In genomic region chr11:47715082-47715669, GRCh38 we compare ENCODE assay signal across 1 cellular context.
TF ChIP-seq lines count a peak whose summit lies in the region.

TSS of gene AGBL2 (minus strand) at chr11:47715369. CDS start at chr11:47714650, 719 bp downstream.

TF ChIP-seq in K562, 482 proteins besides CTCF, POLR2A, EP300 and RAD21 (continued from another document and continues in another):
- TF ChIP-seq HMBOX1 (IDR thresholded peaks at IDR 0.05): no peak
- no peak for TF ChIP-seq HDGF (IDR thresholded peaks at IDR 0.05)
- TF ChIP-seq NELFE (IDR thresholded peaks at IDR 0.05; ENCODE audit: insufficient read depth, insufficient read length): no peak
- no peak for TF ChIP-seq ZNF639 (CRISPR knock-in tag; conservative IDR thresholded peaks at IDR 0.05 in 1 of 2, IDR thresholded peaks at IDR 0.05 in 1 of 2)
- no peak for TF ChIP-seq PHB (CRISPR knock-in tag; IDR thresholded peaks at IDR 0.05)
- no peak for TF ChIP-seq OTX1 (CRISPR knock-in tag; IDR thresholded peaks at IDR 0.05)
- no peak for TF ChIP-seq TAF15 (IDR thresholded peaks at IDR 0.05; ENCODE audit: low read depth, low read length)
- peak; percentile 72 for TF ChIP-seq VEZF1 (CRISPR knock-in tag; IDR thresholded peaks at IDR 0.05)
- no peak for TF ChIP-seq FIP1L1 (IDR thresholded peaks at IDR 0.05; ENCODE audit: low read depth, low read length, poor library complexity, severe bottlenecking)
- no peak for TF ChIP-seq BDP1 (IDR thresholded peaks at IDR 0.05; ENCODE audit: insufficient read depth, insufficient read length)
- TF ChIP-seq TSC22D4 (tag; IDR thresholded peaks at IDR 0.05): no peak
- peak in 1 of 2 experiments; percentile 22; a peak in 1 of 4 replicates for TF ChIP-seq SIN3A (IDR thresholded peaks at IDR 0.05; ENCODE audit: borderline replicate concordance in 2 of 2, control insufficient read depth in 1 of 2, low read depth in 2 of 2, low read length in 2 of 2)
- no peak for TF ChIP-seq ELK3 (CRISPR knock-in tag; IDR thresholded peaks at IDR 0.05)
- TF ChIP-seq CREBBP (IDR thresholded peaks at IDR 0.05; ENCODE audit: low read depth, low read length): no peak
- no peak; the same call in 1 of the 2 replicates for TF ChIP-seq MGA (IDR thresholded peaks at IDR 0.05)
- TF ChIP-seq FOXM1 (IDR thresholded peaks at IDR 0.05; ENCODE audit: low read depth): no peak
- TF ChIP-seq FOXM1 (CRISPR knock-in tag; IDR thresholded peaks at IDR 0.05; ENCODE audit: low read depth): no peak
- TF ChIP-seq ETV5 (CRISPR knock-in tag; IDR thresholded peaks at IDR 0.05; ENCODE audit: low read depth): peak; percentile 58; the same call in 1 of the 2 replicates
- TF ChIP-seq C11orf30 (IDR thresholded peaks at IDR 0.05; ENCODE audit: low read depth): no peak
- TF ChIP-seq ELF1 (tag; IDR thresholded peaks at IDR 0.05): peak; percentile 74
- TF ChIP-seq POLR2G (IDR thresholded peaks at IDR 0.05; ENCODE audit: low read depth, low read length): peak; percentile 85
- TF ChIP-seq NKRF (IDR thresholded peaks at IDR 0.05; ENCODE audit: borderline replicate concordance): no peak
- TF ChIP-seq CREB3 (tag; conservative IDR thresholded peaks at IDR 0.05; ENCODE audit: low read depth): no peak
- peak; percentile 61 for TF ChIP-seq ZNF316 (IDR thresholded peaks at IDR 0.05)
- 0 out of 4 replicates have a peak, but pooled peaks of 1 of the 2 experiments have one; percentile 12 for TF ChIP-seq HDAC1 (IDR thresholded peaks at IDR 0.05)
- peak; percentile 76 for TF ChIP-seq GABPA (tag; conservative IDR thresholded peaks at IDR 0.05; ENCODE audit: low read depth)
